Comparison of ENCODE assay signal across 8 cellular contexts in genomic region chr11:71710071-71710704, GRCh38.
A peak's percentile ranks its signal among the peaks of the same experiment; 100 is the strongest.
DNase-seq lines count a peak whose midpoint lies in the region; TF ChIP-seq lines count a peak whose summit lies in the region.
"Not testable (repeated sequence)": the region's sequence is repeated elsewhere in the genome, so short reads cannot be mapped to it uniquely, and the experiment has no call there.

No MANE protein-coding gene starts in this region.

- not testable (repeated sequence) for H2AFZ ChIP-seq in GM23248

- not testable (repeated sequence) for H3K9me3 ChIP-seq in GM23248 (ENCODE audit: low read depth); duodenal mucosa (ENCODE audit: control insufficient read depth in 1 of 2, low read length in 2 of 2); suprapubic skin

- not testable (repeated sequence) for H3K79me2 ChIP-seq in GM23248 (ENCODE audit: insufficient read depth)

- not testable (repeated sequence) for H3K27ac Mint-ChIP-seq in progenitor cell of endocrine pancreas

- H3K9me3 Mint-ChIP-seq in progenitor cell of endocrine pancreas (ENCODE audit: low read depth): not testable (repeated sequence)

- TF ChIP-seq POLR2A in suprapubic skin (IDR thresholded peaks at IDR 0.05): not testable (repeated sequence)

- not testable (repeated sequence) for H3K4me3 Mint-ChIP-seq in progenitor cell of endocrine pancreas (ENCODE audit: low read depth)

- in situ Hi-C loops in GM23248 (cut with MboI): not testable (repeated sequence)

- H3F3A ChIP-seq in GM23248 (ENCODE audit: insufficient read depth): not testable (repeated sequence)

- not testable (repeated sequence) for H3K27me3 ChIP-seq in GM23248 (replicated peaks; ENCODE audit: insufficient read depth); duodenal mucosa (ENCODE audit: control insufficient read depth in 1 of 2, insufficient read depth in 2 of 2, low read length in 2 of 2); suprapubic skin

- H3K36me3 ChIP-seq in GM23248 (ENCODE audit: low read depth); duodenal mucosa (ENCODE audit: control insufficient read depth in 1 of 2, insufficient read depth in 2 of 2, low read length in 2 of 2); suprapubic skin: not testable (repeated sequence)

- H3K9ac ChIP-seq in GM23248: not testable (repeated sequence)
- peak overlapping the region in 1 of 2 donors; percentile 38 for H3K9ac ChIP-seq in duodenal mucosa (ENCODE audit: low read depth in 1 of 2, low read length in 2 of 2)

- not testable (repeated sequence) for H3K27ac ChIP-seq in GM23248, suprapubic skin
- peak overlapping the region; percentile 51 for H3K27ac ChIP-seq in duodenal mucosa (ENCODE audit: low read depth, low read length)

- not testable (repeated sequence) for H3K9me2 ChIP-seq in GM23248 (ENCODE audit: insufficient read depth)

- TF ChIP-seq EP300 in suprapubic skin (IDR thresholded peaks at IDR 0.05): not testable (repeated sequence)

- not testable (repeated sequence) for TF ChIP-seq CTCF in progenitor cell of endocrine pancreas (IDR thresholded peaks at IDR 0.05; ENCODE audit: unreplicated experiment); suprapubic skin (IDR thresholded peaks at IDR 0.05)

- peaks cover 24% of the 10 kb centered on the region for H3K27me3 Mint-ChIP-seq in progenitor cell of endocrine pancreas

- H3K4me2 ChIP-seq in GM23248 (ENCODE audit: unreplicated experiment): not testable (repeated sequence)

- WGBS in GM23248 (ENCODE audit: low coverage in 1 of 2, low lambda C conversion rate in 2 of 2, missing lambda C conversion rate in 2 of 2), 2 experiments: 18 to 24% methylated on average over 17 of the region's 17 CpGs
- 36% methylated on average over 16 of the region's 17 CpGs for WGBS in suprapubic skin

- H4K20me1 ChIP-seq in GM23248 (ENCODE audit: insufficient read depth): not testable (repeated sequence)

- H3K4me3 ChIP-seq in GM23248: not testable (repeated sequence)
- peak overlapping the region in 1 of 2 donors; percentile 53 for H3K4me3 ChIP-seq in duodenal mucosa (ENCODE audit: low read depth in 1 of 2, low read length in 2 of 2)
- peak overlapping the region; percentile 12 for H3K4me3 ChIP-seq in suprapubic skin

- H3K36me3 Mint-ChIP-seq in progenitor cell of endocrine pancreas (ENCODE audit: insufficient read depth): not testable (repeated sequence)

- DNase-seq in GM23248: peak; percentile 1
- peak; percentile 4 for DNase-seq in NCI-H510A treated with DMSO at 0.1 percent for 48 hours (lab: John Stamatoyannopoulos, UW)
- peak; percentile 13 for DNase-seq in activated CD4-positive, CD25-positive, alpha-beta regulatory T cell treated with anti-CD3 and anti-CD28 coated beads, Interleukin-2, amount 50 U/mL, for 16 hours (ENCODE audit: low read depth, low spot score)
- DNase-seq in activated T-helper 9 cell treated with anti-CD3 and anti-CD28 coated beads, Interleukin-2, amount 50 U/mL, for 16 hours (ENCODE audit: low read depth): peak; percentile 34
- DNase-seq in kidney glomerular epithelial cell (lab: John Stamatoyannopoulos, UW): peak; percentile 59
- DNase-seq in progenitor cell of endocrine pancreas (ENCODE audit: low spot score, unreplicated experiment): peak; percentile 13
- not testable (repeated sequence) for DNase-seq in suprapubic skin (ENCODE audit: low spot score in 2 of 2)

- H3K4me1 Mint-ChIP-seq in progenitor cell of endocrine pancreas (ENCODE audit: low read depth): peaks cover 19% of the 10 kb centered on the region

- not testable (repeated sequence) for H3K4me1 ChIP-seq in GM23248 (ENCODE audit: insufficient read depth); duodenal mucosa (ENCODE audit: control insufficient read depth in 1 of 2, insufficient read depth in 2 of 2, low read length in 2 of 2)
- peaks cover 13% of the 10 kb centered on the region for H3K4me1 ChIP-seq in suprapubic skin
